18 cellular contexts compared by ENCODE assay signal in the genomic region with DNA sequence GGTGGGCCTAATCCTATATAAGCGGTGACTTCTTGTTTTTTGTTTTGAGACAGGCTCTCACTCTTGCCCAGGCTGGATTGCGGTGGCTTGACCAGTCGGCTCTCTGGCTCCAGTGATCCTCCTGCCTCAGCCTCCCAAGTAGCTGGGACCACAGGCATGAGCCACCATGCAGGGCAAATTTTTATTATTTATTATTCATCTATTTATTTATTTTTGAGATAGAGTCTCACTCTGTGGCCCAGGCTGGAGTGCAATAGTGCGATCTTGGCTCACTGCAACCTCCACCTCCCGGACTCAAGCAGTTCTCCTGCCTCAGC. TPM values are rescaled to one million over a fixed set of nuclear protein-coding genes. Genes with fewer than 3 reads are reported as not detected.
A peak's percentile ranks its signal among the peaks of the same experiment; 100 is the strongest.
DNase-seq lines count a peak whose midpoint lies in the region; ATAC-seq and TF ChIP-seq lines count a peak whose summit lies in the region.
"Had no signal": no experiment of that assay in that cellular context is flagged by ENCODE, and none has a peak within 500 bp of the region (broad histone marks: within the 10 kb centered on the region; RNA-seq: fewer than 3 reads in every experiment).

No MANE protein-coding gene starts in this region.

- intact Hi-C loops in natural killer cell (cut with micrococcal nuclease): loop anchor here (10.0 kb wide), 1 partner anchor 161 kb away; no protein-coding TSS in a partner anchor
- intact Hi-C loops in vagina (cut with DNase I): no loop called here

- TF ChIP-seq POLR2A in vagina (IDR thresholded peaks at IDR 0.05): no peak

- H3K27me3 Mint-ChIP-seq in natural killer cell treated with Interleukin-12 subunit alpha and Interleukin-12 subunit beta and Interleukin-15 and Interleukin-18, amount 100 ng/mL, for 72 hours: no peaks in the 10 kb centered on the region
- H3K27me3 Mint-ChIP-seq in natural killer cell (ENCODE audit: low read depth in 2 of 2): no peaks in the 10 kb centered on the region
- H3K27me3 Mint-ChIP-seq: activated naive CD8-positive, alpha-beta T cell treated with anti-CD3 and anti-CD28 coated beads, Interleukin-2, amount 10 ng/mL, durations not matched to agents 7 days and 5 days; stimulated activated naive B cell treated with anti-CD40 and anti-IgM and Interleukin-4, amounts not matched to agents 10 μg/mL and 1 μg/mL and 100 μg/mL, for 72 hours had no signal

- H3K4me3 ChIP-seq in vagina: no peak overlapping the region
- H3K4me3 ChIP-seq: neural progenitor cell had no signal

- H3K27ac Mint-ChIP-seq in natural killer cell treated with Interleukin-12 subunit alpha and Interleukin-12 subunit beta and Interleukin-15 and Interleukin-18, amount 100 ng/mL, for 72 hours: peak overlapping the region; percentile 100
- H3K27ac Mint-ChIP-seq in natural killer cell: peak overlapping the region in 1 of 2 donors; percentile 76
- H3K27ac Mint-ChIP-seq: stimulated activated naive B cell treated with anti-CD40 and anti-IgM and Interleukin-4, amounts not matched to agents 10 μg/mL and 1 μg/mL and 100 μg/mL, for 72 hours had no signal

- no peaks in the 10 kb centered on the region for H3K9me3 Mint-ChIP-seq in natural killer cell treated with Interleukin-12 subunit alpha and Interleukin-12 subunit beta and Interleukin-15 and Interleukin-18, amount 100 ng/mL, for 72 hours
- no peaks in the 10 kb centered on the region for H3K9me3 Mint-ChIP-seq in natural killer cell
- H3K9me3 Mint-ChIP-seq: activated naive CD8-positive, alpha-beta T cell treated with anti-CD3 and anti-CD28 coated beads, Interleukin-2, amount 10 ng/mL, durations not matched to agents 7 days and 5 days; neural progenitor cell; stimulated activated naive B cell treated with anti-CD40 and anti-IgM and Interleukin-4, amounts not matched to agents 10 μg/mL and 1 μg/mL and 100 μg/mL, for 72 hours had no signal

- H3K9me3 ChIP-seq in vagina: no peaks in the 10 kb centered on the region

- peaks cover 21% of the 10 kb centered on the region for H3K4me1 ChIP-seq in vagina

- H3K27me3 ChIP-seq in vagina: no peaks in the 10 kb centered on the region
- H3K27me3 ChIP-seq: brain microvascular endothelial cell had no signal

- peaks cover 45 to 53% of the 10 kb centered on the region in 2 donors for H3K4me1 Mint-ChIP-seq in natural killer cell treated with Interleukin-12 subunit alpha and Interleukin-12 subunit beta and Interleukin-15 and Interleukin-18, amount 100 ng/mL, for 72 hours (ENCODE audit: low read depth in 2 of 2)
- H3K4me1 Mint-ChIP-seq in natural killer cell: peaks cover 15 to 30% of the 10 kb centered on the region in 2 donors

- peaks cover 0 to 5% of the 10 kb centered on the region in 2 donors for H3K36me3 ChIP-seq in vagina
- H3K36me3 ChIP-seq: neural progenitor cell had no signal

- no peak for DNase-seq in natural killer cell treated with Interleukin-12 subunit alpha and Interleukin-12 subunit beta and Interleukin-15 and Interleukin-18, amount 100 ng/mL, for 72 hours (ENCODE audit: low spot score)
- DNase-seq in natural killer cell (no peak), RWPE1 (ENCODE audit: low spot score) (no peak), epithelial cell of prostate (ENCODE audit: low read depth, low spot score) (no peak), vagina (ENCODE audit: extremely low spot score in 2 of 2) (no peak), AG08396 (ENCODE audit: low spot score) (no peak)
- DNase-seq: activated CD4-positive, alpha-beta T cell treated with anti-CD3 and anti-CD28 coated beads for 1 hour; activated naive CD8-positive, alpha-beta T cell treated with anti-CD3 and anti-CD28 coated beads, Interleukin-2, amount 10 ng/mL, durations not matched to agents 7 days and 5 days; brain microvascular endothelial cell; dermis blood vessel endothelial cell; KBM-7; left cardiac atrium; midbrain; NCI-H2081; NCI-H524; stimulated activated naive B cell treated with anti-CD40 and anti-IgM and Interleukin-4, amounts not matched to agents 10 μg/mL and 1 μg/mL and 100 μg/mL, for 72 hours had no signal

- no peak for TF ChIP-seq CTCF in natural killer cell (IDR thresholded peaks at IDR 0.05)
- no peak for TF ChIP-seq CTCF in RWPE1 (conservative IDR thresholded peaks at IDR 0.05; ENCODE audit: low read depth)
- TF ChIP-seq CTCF in vagina (IDR thresholded peaks at IDR 0.05): no peak

- CTCF ChIA-PET in RWPE1 (lab: Yijun Ruan, JAX): interaction anchor here (0.7 to 0.9 kb wide), 2 partner anchors 68 to 250 kb away, joined by 3 read pairs; no protein-coding TSS in a partner anchor

- peak overlapping the region; percentile 88 for H3K4me3 Mint-ChIP-seq in natural killer cell treated with Interleukin-12 subunit alpha and Interleukin-12 subunit beta and Interleukin-15 and Interleukin-18, amount 100 ng/mL, for 72 hours
- no peak overlapping the region for H3K4me3 Mint-ChIP-seq in natural killer cell
- H3K4me3 Mint-ChIP-seq: stimulated activated naive B cell treated with anti-CD40 and anti-IgM and Interleukin-4, amounts not matched to agents 10 μg/mL and 1 μg/mL and 100 μg/mL, for 72 hours had no signal

- H3K27ac ChIP-seq in RWPE1: peak overlapping the region; percentile 98
- peak overlapping the region; percentile 86 for H3K27ac ChIP-seq in epithelial cell of prostate
- no peak overlapping the region for H3K27ac ChIP-seq in vagina
- H3K27ac ChIP-seq: neural progenitor cell had no signal

- ATAC-seq in natural killer cell treated with Interleukin-12 subunit alpha and Interleukin-12 subunit beta and Interleukin-15 and Interleukin-18, amount 100 ng/mL, for 72 hours: no peak
- ATAC-seq in natural killer cell (no peak), HG02884 (IDR thresholded peaks at IDR 0.05; ENCODE audit: unreplicated experiment) (no peak)
- ATAC-seq: left cardiac atrium; stimulated activated naive B cell treated with anti-CD40 and anti-IgM and Interleukin-4, amounts not matched to agents 10 μg/mL and 1 μg/mL and 100 μg/mL, for 72 hours had no signal

- POLR2A ChIA-PET in RWPE1 (lab: Yijun Ruan, JAX; ENCODE audit: low non-redundant PET): no interaction called here

- H3K36me3 Mint-ChIP-seq in natural killer cell treated with Interleukin-12 subunit alpha and Interleukin-12 subunit beta and Interleukin-15 and Interleukin-18, amount 100 ng/mL, for 72 hours: no peaks in the 10 kb centered on the region
- no peaks in the 10 kb centered on the region for H3K36me3 Mint-ChIP-seq in natural killer cell
- H3K36me3 Mint-ChIP-seq: activated naive CD8-positive, alpha-beta T cell treated with anti-CD3 and anti-CD28 coated beads, Interleukin-2, amount 10 ng/mL, durations not matched to agents 7 days and 5 days had no signal

RNA-seq across cellular contexts. Expression of a gene that starts 4.7 kb away (rescaled TPM):
- total RNA-seq in natural killer cell treated with Interleukin-12 subunit alpha and Interleukin-12 subunit beta and Interleukin-15 and Interleukin-18, amount 100 ng/mL, for 72 hours: 1,000 to 10,000 TPM; 1,259 to 2,425 TPM
- 1,000 to 10,000 TPM in 2 of 3 donors, 100 to 1,000 TPM in 1; 929 to 1,120 (median 1,060) TPM for total RNA-seq in natural killer cell
- total RNA-seq in vagina: 144 TPM

RNA-seq across cellular contexts. Expression of a gene that starts 35.8 kb away (rescaled TPM):
- total RNA-seq in natural killer cell treated with Interleukin-12 subunit alpha and Interleukin-12 subunit beta and Interleukin-15 and Interleukin-18, amount 100 ng/mL, for 72 hours: 10 to 100 TPM in 1 of 2 donors, 1 to 10 TPM in 1; 5.5 to 19.3 TPM
- total RNA-seq in natural killer cell: 10 to 100 TPM; 33.9 to 37.6 (median 35.8) TPM
- 22.8 TPM for total RNA-seq in vagina

RNA-seq across cellular contexts. Expression of a gene that starts 35.9 kb away (rescaled TPM):
- 10 to 100 TPM in 1 of 2 donors, 1 to 10 TPM in 1; 9.9 to 32.4 TPM for total RNA-seq in natural killer cell treated with Interleukin-12 subunit alpha and Interleukin-12 subunit beta and Interleukin-15 and Interleukin-18, amount 100 ng/mL, for 72 hours
- total RNA-seq in natural killer cell: 10 to 100 TPM; 73.4 to 96.5 (median 74.1) TPM
- total RNA-seq in vagina: 47.6 TPM
